In the genomic region with DNA sequence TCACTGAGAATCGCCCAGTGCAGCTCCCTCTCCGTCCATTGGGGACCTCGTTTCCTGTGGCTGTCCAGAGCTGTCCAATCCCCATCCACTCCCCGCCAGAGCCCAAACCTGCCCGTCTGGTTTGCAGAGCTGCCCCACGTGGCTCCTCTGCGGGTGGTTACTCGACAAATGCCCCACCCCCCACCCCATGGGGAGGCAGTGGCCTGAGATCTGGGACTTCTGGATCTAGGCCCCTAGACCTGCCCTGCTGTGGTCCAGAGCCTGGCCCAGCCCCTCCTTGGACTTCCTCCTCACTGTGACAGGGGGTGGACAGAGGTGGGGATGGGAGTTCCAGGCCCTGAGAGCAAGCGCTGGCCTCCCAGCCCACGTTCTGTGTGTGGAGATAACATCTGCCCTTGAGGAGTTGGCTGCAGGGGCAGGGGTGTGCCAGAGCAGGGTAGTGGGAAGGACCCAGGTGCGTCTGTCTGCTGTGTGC, we compare ENCODE assay signal across 16 cellular contexts. TPM values are rescaled to one million over a fixed set of nuclear protein-coding genes. Genes with fewer than 3 reads are reported as not detected.
DNase-seq lines count a peak whose midpoint lies in the region; ATAC-seq and TF ChIP-seq lines count a peak whose summit lies in the region.
"Had no signal": no experiment of that assay in that cellular context is flagged by ENCODE, and none has a peak within 500 bp of the region (broad histone marks: within the 10 kb centered on the region; RNA-seq: fewer than 3 reads in every experiment).

No MANE protein-coding gene starts in this region.

- H2AFZ ChIP-seq in HCT116 (ENCODE audit: low read depth, low read length, poor library complexity, severe bottlenecking) (no peak overlapping the region), hepatocyte (no peak overlapping the region)

- TF ChIP-seq RAD21 in HCT116 (IDR thresholded peaks at IDR 0.05; ENCODE audit: low read depth), result no peak

- H3K4me3 ChIP-seq in HCT116 (replicated peaks in 1 of 2; ENCODE audit: low read depth in 1 of 2, low read length in 2 of 2) (peak overlapping the region in 1 of 2 experiments; percentile 33; a peak in 2 of 4 replicates), hepatocyte (no peak overlapping the region), tibial nerve (no peak overlapping the region)

- RAD21 ChIA-PET in HCT116 (lab: Charles Lee; ENCODE audit: low non-redundant PET in 1 of 2, low total read pairs in 2 of 2, uncharacterized antibody in 2 of 2, unreplicated experiment in 2 of 2), result no interaction called here

- H3K9me3 ChIP-seq in HCT116 (ENCODE audit: control insufficient read depth in 1 of 2, insufficient read depth in 1 of 2, low read depth in 1 of 2, low read length in 2 of 2) (no peaks in the 10 kb centered on the region), hepatocyte (ENCODE audit: low read depth) (no peaks in the 10 kb centered on the region), tibial nerve (no peaks in the 10 kb centered on the region)

- H3K4me1 ChIP-seq in HCT116 (ENCODE audit: control insufficient read depth in 1 of 2, insufficient read depth in 2 of 2, low read length in 2 of 2) (peaks cover 37 to 50% of the 10 kb centered on the region in 2 experiments), hepatocyte (ENCODE audit: insufficient read depth) (peaks cover 52% of the 10 kb centered on the region), tibial nerve (peaks cover 0 to 70% (median 30%) of the 10 kb centered on the region in 4 donors)

- peak overlapping the region; percentile 68 for H3K4me2 ChIP-seq in HCT116 (ENCODE audit: low read length)
- peak overlapping the region; percentile 21 for H3K4me2 ChIP-seq in hepatocyte

- H3K36me3 Mint-ChIP-seq in progenitor cell of endocrine pancreas (ENCODE audit: insufficient read depth), result peaks cover 6% of the 10 kb centered on the region

- DNase-seq in HCT116 (ENCODE audit: low read depth, low spot score) (peak; percentile 38), SK-N-DZ (ENCODE audit: low spot score) (peak; percentile 38), hepatocyte (ENCODE audit: low spot score) (peak; percentile 67), progenitor cell of endocrine pancreas (ENCODE audit: low spot score, unreplicated experiment) (no peak), tibial nerve (ENCODE audit: low spot score in 2 of 2) (no peak), NCI-H748 treated with DMSO at 0.1 percent for 48 hours (lab: John Stamatoyannopoulos, UW) (no peak)
- DNase-seq: activated T-cell treated with anti-CD3 and anti-CD28 coated beads, Interleukin-2, amount 50 U/mL, for 1 hour; IMR-90; kidney glomerular epithelial cell; NCI-H2029 treated with DMSO at 0.1 percent for 48 hours; posterior cingulate gyrus had no signal

- peaks cover 45% of the 10 kb centered on the region for H3K4me1 Mint-ChIP-seq in progenitor cell of endocrine pancreas (ENCODE audit: low read depth)

- BruUV-seq in HCT116 (replicated peaks; lab: Mats Ljungman, UMichigan), result no TSS peak

- H3K9me2 ChIP-seq in HCT116 (ENCODE audit: insufficient read depth) (no peaks in the 10 kb centered on the region), hepatocyte (replicated peaks; ENCODE audit: insufficient read depth) (no peaks in the 10 kb centered on the region)

- intact Hi-C loops in HCT116 (cut with micrococcal nuclease), result no loop called here

- no peaks in the 10 kb centered on the region for H3K27me3 ChIP-seq in HCT116 (ENCODE audit: insufficient read depth, low read length)
- H3K27me3 ChIP-seq in hepatocyte, result no peaks in the 10 kb centered on the region
- no peaks in the 10 kb centered on the region for H3K27me3 ChIP-seq in tibial nerve

- H3K36me3 ChIP-seq in HCT116 (ENCODE audit: control insufficient read depth in 1 of 2, insufficient read depth in 2 of 2, low read length in 2 of 2), result no peaks in the 10 kb centered on the region
- no peaks in the 10 kb centered on the region for H3K36me3 ChIP-seq in hepatocyte (replicated peaks; ENCODE audit: insufficient read depth, low read depth)
- H3K36me3 ChIP-seq in tibial nerve, result peaks cover 0 to 7% (median 0%) of the 10 kb centered on the region in 3 donors

- H3K27ac Mint-ChIP-seq in progenitor cell of endocrine pancreas, result peak overlapping the region; percentile 56

- POLR2A ChIA-PET in HCT116 (lab: Charles Lee), result interaction anchor here (1.0 to 2.0 kb wide), 3 partner anchors 22 to 281 kb away, joined by 3 to 4 read pairs (median 4); a partner anchor contains a TSS

- ATAC-seq in HCT116 (peak; percentile 96), GM18498 (IDR thresholded peaks at IDR 0.05; ENCODE audit: unreplicated experiment) (no peak), HG02885 (IDR thresholded peaks at IDR 0.05; ENCODE audit: poor library complexity, unreplicated experiment) (no peak)

- TF ChIP-seq EP300 in tibial nerve (IDR thresholded peaks at IDR 0.05), result no peak

- H3K27ac ChIP-seq in HCT116 (ENCODE audit: low read depth, low read length) (peak overlapping the region; percentile 75), hepatocyte (peak overlapping the region; percentile 52), tibial nerve (peak overlapping the region in 2 of 4 donors; percentile 41 to 73)

- TF ChIP-seq POLR2A in HCT116 (IDR thresholded peaks at IDR 0.05; ENCODE audit: borderline replicate concordance, extremely low read depth, insufficient read depth, insufficient read length) (no peak), tibial nerve (IDR thresholded peaks at IDR 0.05) (no peak)

- no peak overlapping the region for H3K4me3 Mint-ChIP-seq in progenitor cell of endocrine pancreas (ENCODE audit: low read depth)
- H3K4me3 Mint-ChIP-seq: brain had no signal

- 49% methylated on average over 11 of the region's 11 CpGs for WGBS in hepatocyte (ENCODE audit: low lambda C conversion rate, missing lambda C conversion rate)
- 57 to 59% methylated on average over 11 of the region's 11 CpGs for WGBS in tibial nerve, 2 donors

- TF ChIP-seq CTCF in HCT116 (IDR thresholded peaks at IDR 0.05 in 2 of 3, conservative IDR thresholded peaks at IDR 0.05 in 1 of 3; ENCODE audit: borderline replicate concordance in 1 of 3, insufficient read depth in 1 of 3, low read depth in 2 of 3, low read length in 2 of 3) (peak in 2 of 3 experiments; percentile 22 to 23; a peak in 1 of 6 replicates), hepatocyte (IDR thresholded peaks at IDR 0.05; ENCODE audit: poor library complexity) (no peak), progenitor cell of endocrine pancreas (IDR thresholded peaks at IDR 0.05; ENCODE audit: unreplicated experiment) (no peak), tibial nerve (IDR thresholded peaks at IDR 0.05) (no peak)

- no peaks in the 10 kb centered on the region for H3K27me3 Mint-ChIP-seq in progenitor cell of endocrine pancreas

- CTCF ChIA-PET in HCT116 (lab: Charles Lee), result interaction anchor here (0.8 to 1.4 kb wide), 4 partner anchors 22 to 56 kb away, joined by 3 to 5 read pairs (median 4); no protein-coding TSS in a partner anchor

- H3K79me2 ChIP-seq in HCT116 (ENCODE audit: insufficient read depth, low read length) (peaks cover 94% of the 10 kb centered on the region), hepatocyte (peaks cover 100% of the 10 kb centered on the region)

- H4K20me1 ChIP-seq in HCT116 (ENCODE audit: insufficient read depth) (no peaks in the 10 kb centered on the region), hepatocyte (ENCODE audit: insufficient read depth, poor library complexity, severe bottlenecking) (peaks cover 48% of the 10 kb centered on the region)

- peak overlapping the region; percentile 43 for H3K9ac ChIP-seq in HCT116 (ENCODE audit: low read length)

- no peaks in the 10 kb centered on the region for H3K9me3 Mint-ChIP-seq in progenitor cell of endocrine pancreas (ENCODE audit: low read depth)

TF ChIP-seq in HCT116, 20 proteins besides CTCF, POLR2A, EP300 and RAD21 (continues in another document):
- TF ChIP-seq EGR1 (IDR thresholded peaks at IDR 0.05; ENCODE audit: low read depth) (no peak), SIN3A (IDR thresholded peaks at IDR 0.05; ENCODE audit: low read depth) (no peak), ZFX (IDR thresholded peaks at IDR 0.05) (no peak)
- TF ChIP-seq, protein P1, sequence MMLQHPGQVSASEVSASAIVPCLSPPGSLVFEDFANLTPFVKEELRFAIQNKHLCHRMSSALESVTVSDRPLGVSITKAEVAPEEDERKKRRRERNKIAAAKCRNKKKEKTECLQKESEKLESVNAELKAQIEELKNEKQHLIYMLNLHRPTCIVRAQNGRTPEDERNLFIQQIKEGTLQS (IDR thresholded peaks at IDR 0.05), result no peak

RNA-seq across cellular contexts. Expression of a gene that starts 29.1 kb away (rescaled TPM):
- total RNA-seq in HCT116 (2021; ENCODE audit: unreplicated experiment) (90.1 TPM), hepatocyte (15.2 and 20.3 TPM in 2 replicates), progenitor cell of endocrine pancreas (73.9 and 75.8 TPM in 2 replicates), tibial nerve (10 to 100 TPM; 22.9 to 45.1 (median 32.3) TPM)
- 76.7 and 78.4 TPM in 2 replicates for polyA plus RNA-seq in HCT116 (2012)
- 9.1 and 9.7 TPM in 2 replicates for polyA plus RNA-seq in SK-N-DZ (2014; cell fraction: cytosol; rRNA removed)
- polyA plus RNA-seq in SK-N-DZ (2014; cell fraction: nucleus; rRNA removed), result 5.4 and 10.3 TPM in 2 replicates
- polyA plus RNA-seq in hepatocyte, result 39.6 and 41.0 TPM in 2 replicates

RNA-seq across cellular contexts. Expression of a gene that starts 42.1 kb away (rescaled TPM):
- total RNA-seq in HCT116 (2021; ENCODE audit: unreplicated experiment) (0.12 TPM), hepatocyte (1.6 and 2.5 TPM in 2 replicates), progenitor cell of endocrine pancreas (0.89 and 0.93 TPM in 2 replicates), tibial nerve (not detected)
- 0.04 TPM in 1 of 2 replicates, not detected in the other for polyA plus RNA-seq in HCT116 (2012)
- polyA plus RNA-seq in SK-N-DZ (2014; cell fraction: cytosol; rRNA removed), result not detected in 2 replicates
- not detected in 2 replicates for polyA plus RNA-seq in SK-N-DZ (2014; cell fraction: nucleus; rRNA removed)
- 7.0 and 13.6 TPM in 2 replicates for polyA plus RNA-seq in hepatocyte
- total RNA-seq: fibroblast of lung, IMR-90, temporal lobe had no signal
- polyA plus RNA-seq: fibroblast of lung, IMR-90 had no signal

RNA-seq across cellular contexts. Expression of a gene that starts 49.4 kb away (rescaled TPM):
- total RNA-seq in HCT116 (2021; ENCODE audit: unreplicated experiment) (not detected), hepatocyte (2.5 TPM in 1 of 2 replicates, not detected in the other), progenitor cell of endocrine pancreas (not detected in 2 replicates), tibial nerve (1 to 10 TPM in 2 of 4 donors, not detected in 2; 1.3 to 6.0 TPM)
- polyA plus RNA-seq in HCT116 (2012), result not detected in 2 replicates
- polyA plus RNA-seq in SK-N-DZ (2014; cell fraction: cytosol; rRNA removed), result not detected in 2 replicates
- not detected in 2 replicates for polyA plus RNA-seq in SK-N-DZ (2014; cell fraction: nucleus; rRNA removed)
- 0.37 TPM in 1 of 2 replicates, not detected in the other for polyA plus RNA-seq in hepatocyte
- total RNA-seq: fibroblast of lung, IMR-90, temporal lobe had no signal
- polyA plus RNA-seq: fibroblast of lung, IMR-90 had no signal

Comparison
In these comparisons a context has a peak if more than half of its experiments do, and no peak if none do; other contexts are left out.
1. DNase-seq: peak in HCT116 (single experiment), SK-N-DZ (single experiment) and hepatocyte (single experiment); none in progenitor cell of endocrine pancreas (single experiment), tibial nerve (0 of 2) and NCI-H748 treated with DMSO at 0.1 percent for 48 hours (single experiment).
2. CTCF ChIP-seq: peak in HCT116 (2 of 3); none in hepatocyte (single experiment), progenitor cell of endocrine pancreas (single experiment) and tibial nerve (0 of 5).